ENCODE assay signal across 10 cellular contexts in the genomic region with DNA sequence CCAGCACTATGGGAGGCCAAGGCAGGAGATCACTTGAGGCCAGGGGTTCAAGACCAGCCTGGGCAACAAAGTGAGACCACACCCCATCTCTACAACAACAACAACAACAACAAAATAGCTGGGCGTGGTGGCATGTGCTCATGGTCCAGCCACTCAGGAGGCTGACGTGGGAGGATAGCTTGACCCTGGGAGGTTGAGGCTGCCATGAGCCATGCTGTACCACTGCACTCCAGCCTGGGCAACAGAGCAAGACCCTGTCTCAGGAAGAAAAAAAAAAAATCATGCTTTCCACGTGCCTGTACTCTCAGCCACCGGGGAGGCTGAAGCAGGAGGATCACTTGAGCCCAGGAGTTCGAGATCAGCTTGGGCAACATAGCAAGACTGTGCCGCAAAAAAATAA. TPM values are rescaled to one million over a fixed set of nuclear protein-coding genes. Genes with fewer than 3 reads are reported as not detected.
"Had no signal": no experiment of that assay in that cellular context is flagged by ENCODE, and none has a peak within 500 bp of the region (broad histone marks: within the 10 kb centered on the region; RNA-seq: fewer than 3 reads in every experiment).

No MANE protein-coding gene starts in this region.

- H3K27me3 Mint-ChIP-seq: IgD-negative memory B cell had no signal

- DNase-seq: IMR-90, KBM-7, KG1 had no signal

- H3K4me1 Mint-ChIP-seq: IgD-negative memory B cell had no signal

- H3K9ac ChIP-seq: KMS-11 had no signal

- H3K4me2 ChIP-seq: KMS-11 had no signal

- H3K4me3 Mint-ChIP-seq: IgD-negative memory B cell had no signal

- H3K27ac ChIP-seq: HL-60, KMS-11 had no signal

- ATAC-seq: HepG2 had no signal

- FAIRE-seq: HepG2, HTR-8/SVneo had no signal

RNA-seq across cellular contexts. Expression of a gene that starts 36.8 kb away (rescaled TPM):
- total RNA-seq: HepG2, HT-29, HT1080 had no signal
